7 cellular contexts compared by ENCODE assay signal in the genomic region with DNA sequence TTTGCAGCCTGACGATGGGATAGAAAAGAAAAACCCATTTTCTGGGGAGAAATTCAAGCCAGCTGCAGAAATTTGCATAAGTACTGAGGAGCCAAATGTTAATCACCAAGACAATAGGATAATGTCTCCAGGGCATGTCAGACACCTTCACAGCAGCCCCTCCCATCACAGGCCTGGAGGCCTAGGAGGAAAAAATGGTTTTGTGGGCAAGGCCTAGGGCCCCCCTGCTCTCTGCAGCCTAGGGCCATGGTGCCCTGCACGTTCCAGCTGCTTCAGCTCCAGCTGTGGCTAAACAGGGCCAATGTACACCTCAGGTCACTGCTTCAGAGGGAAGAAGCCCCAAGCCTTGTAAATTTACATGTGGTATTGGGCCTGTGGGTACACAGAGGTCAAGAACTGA.
"Had no signal": no experiment of that assay in that cellular context is flagged by ENCODE, and none has a peak within 500 bp of the region (broad histone marks: within the 10 kb centered on the region; RNA-seq: fewer than 3 reads in every experiment).

No MANE protein-coding gene starts in this region.

- ATAC-seq: HepG2 had no signal

- H3K27ac ChIP-seq: HL-60, KMS-11 had no signal

- H3K9ac ChIP-seq: KMS-11 had no signal

- DNase-seq: IMR-90, KBM-7, KG1 had no signal

- FAIRE-seq: HepG2, HTR-8/SVneo had no signal

- H3K4me2 ChIP-seq: KMS-11 had no signal
